8 cellular contexts compared by ENCODE assay signal in the genomic region with DNA sequence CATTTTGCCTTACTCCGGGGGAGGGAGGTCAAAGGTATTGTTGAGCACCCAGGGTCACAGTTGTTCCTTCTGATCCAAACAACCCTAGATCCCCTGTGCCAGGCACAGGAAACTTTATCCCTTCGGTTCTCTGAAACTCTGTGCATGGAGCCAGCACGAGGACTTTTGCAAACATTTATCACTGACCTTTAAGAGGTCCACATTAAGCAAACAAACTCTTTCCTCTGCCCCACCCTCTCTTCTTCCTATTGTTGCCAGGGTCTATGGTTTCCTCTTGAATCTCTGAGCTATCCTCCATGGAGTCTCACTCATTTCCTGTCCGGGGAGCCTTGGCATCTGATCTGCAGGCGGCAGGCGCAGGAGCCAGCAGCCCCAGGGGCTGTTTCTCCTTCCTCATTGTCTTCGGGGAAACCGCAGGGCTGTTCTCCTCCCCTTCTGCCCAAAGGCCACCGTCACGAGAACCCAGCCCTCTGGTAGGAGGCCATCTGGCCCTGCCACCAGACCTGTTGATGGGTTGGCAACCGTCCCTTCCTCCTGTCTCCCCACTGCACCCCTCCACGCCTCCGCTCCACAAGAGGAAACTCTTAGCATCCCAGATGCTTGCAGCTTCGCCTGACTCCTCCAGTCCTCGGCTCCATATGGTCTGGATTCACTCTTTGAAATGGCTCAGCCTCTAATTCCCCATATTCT.
DNase-seq lines count a peak whose midpoint lies in the region; ATAC-seq and TF ChIP-seq lines count a peak whose summit lies in the region.

No MANE protein-coding gene starts in this region.

- H3K27me3 Mint-ChIP-seq in HFFc6 (ENCODE audit: insufficient read depth), result peaks cover 4% of the 10 kb centered on the region
- peaks cover 5 to 14% of the 10 kb centered on the region in 2 donors for H3K27me3 Mint-ChIP-seq in CD4-positive, alpha-beta memory T cell

- in situ Hi-C loops in SK-MEL-5 (cut with HindIII; ENCODE audit: low pct_unique_long_range_greater_than_20kb, low sequenced_read_pairs), result no loop called here

- no peak for TF ChIP-seq CTCF in HFFc6 (IDR thresholded peaks at IDR 0.05)

- H3K36me3 Mint-ChIP-seq in HFFc6 (ENCODE audit: low read depth), result peaks cover 9% of the 10 kb centered on the region
- no peaks in the 10 kb centered on the region for H3K36me3 Mint-ChIP-seq in CD4-positive, alpha-beta memory T cell

- H3K27me3 ChIP-seq in CD4-positive, alpha-beta memory T cell (ENCODE audit: insufficient read depth, low read length), result no peaks in the 10 kb centered on the region

- ATAC-seq in Right ventricle myocardium inferior (peak; percentile 78), GM19035 (IDR thresholded peaks at IDR 0.05; ENCODE audit: unreplicated experiment) (no peak), GM21529 (IDR thresholded peaks at IDR 0.05; ENCODE audit: unreplicated experiment) (no peak)

- H3K27ac Mint-ChIP-seq in HFFc6, result peak overlapping the region; percentile 88
- H3K27ac Mint-ChIP-seq in CD4-positive, alpha-beta memory T cell, result peak overlapping the region in 1 of 7 donors; percentile 19

- no peaks in the 10 kb centered on the region for H3K36me3 ChIP-seq in CD4-positive, alpha-beta memory T cell (ENCODE audit: insufficient read depth, low read length)

- peak; percentile 78 for DNase-seq in HFFc6
- peak; percentile 38 for DNase-seq in SK-MEL-5 (ENCODE audit: low read depth, low spot score)
- peak; percentile 84 for DNase-seq in Right ventricle myocardium inferior (ENCODE audit: missing footprints)
- DNase-seq in pulmonary artery endothelial cell (ENCODE audit: low read depth, low spot score), result peak; percentile 29
- no peak for DNase-seq in CD4-positive, alpha-beta memory T cell
- DNase-seq in cerebellum (ENCODE audit: low spot score), result no peak

- H3K4me3 ChIP-seq in CD4-positive, alpha-beta memory T cell (ENCODE audit: low read length in 2 of 2), result no peak overlapping the region

- H3K9me3 Mint-ChIP-seq in HFFc6, result no peaks in the 10 kb centered on the region
- peaks cover 0 to 22% (median 15%) of the 10 kb centered on the region in 8 donors for H3K9me3 Mint-ChIP-seq in CD4-positive, alpha-beta memory T cell

- H3K4me3 Mint-ChIP-seq in HFFc6, result peak overlapping the region; percentile 75
- peak overlapping the region in 1 of 8 donors; percentile 62 for H3K4me3 Mint-ChIP-seq in CD4-positive, alpha-beta memory T cell

- H3K27ac ChIP-seq in CD4-positive, alpha-beta memory T cell (ENCODE audit: low read depth, low read length), result no peak overlapping the region

- no peaks in the 10 kb centered on the region for H3K9me3 ChIP-seq in CD4-positive, alpha-beta memory T cell (ENCODE audit: control insufficient read depth in 1 of 2, low read length in 2 of 2)

- intact Hi-C loops in Right ventricle myocardium inferior (cut with DNase I), result loop anchor here (10.0 kb wide), 2 partner anchors 113 to 187 kb away; no protein-coding TSS in a partner anchor
- intact Hi-C loops in CD4-positive, alpha-beta memory T cell (cut with micrococcal nuclease), result no loop called here

- CTCF ChIA-PET in CD4-positive, alpha-beta memory T cell (lab: Charles Lee; ENCODE audit: partially characterized antibody), result no interaction called here

- H3K4me1 Mint-ChIP-seq in HFFc6 (ENCODE audit: low read depth), result peaks cover 35% of the 10 kb centered on the region
- H3K4me1 Mint-ChIP-seq in CD4-positive, alpha-beta memory T cell, result peaks cover 0 to 15% (median 3%) of the 10 kb centered on the region in 4 donors

- H3K4me1 ChIP-seq in CD4-positive, alpha-beta memory T cell (ENCODE audit: insufficient read depth, low read length), result no peaks in the 10 kb centered on the region

- POLR2A ChIA-PET in CD4-positive, alpha-beta memory T cell (lab: Charles Lee; ENCODE audit: partially characterized antibody), result no interaction called here

Comparison
In these comparisons a context has a peak if more than half of its experiments do, and no peak if none do; other contexts are left out.
1. DNase-seq: peak in HFFc6 (single experiment), SK-MEL-5 (single experiment), Right ventricle myocardium inferior (single experiment) and pulmonary artery endothelial cell (single experiment); none in CD4-positive, alpha-beta memory T cell (0 of 5) and cerebellum (single experiment).